17 cellular contexts compared by ENCODE assay signal in genomic region chr3:175340338-175341015, GRCh38.
DNase-seq lines count a peak whose midpoint lies in the region; ATAC-seq and TF ChIP-seq lines count a peak whose summit lies in the region.
"Had no signal": no experiment of that assay in that cellular context is flagged by ENCODE, and none has a peak within 500 bp of the region (broad histone marks: within the 10 kb centered on the region; RNA-seq: fewer than 3 reads in every experiment).

No MANE protein-coding gene starts in this region.

- intact Hi-C loops in heart right ventricle (cut with DNase I): loop anchor here in 1 of 10 donors (5.0 kb wide), 1 partner anchor 1427 kb away; no protein-coding TSS in a partner anchor

- no peaks in the 10 kb centered on the region for H3K27me3 Mint-ChIP-seq in T-helper 2 cell treated with Interferon-gamma antibody and Interleukin-4, amounts not matched to agents 5 μg/mL and 100 μg/mL, for 36 hours (ENCODE audit: low read depth)
- H3K27me3 Mint-ChIP-seq: CD4-positive, alpha-beta T cell had no signal

- H3K9ac ChIP-seq in SK-N-SH: no peak overlapping the region
- H3K9ac ChIP-seq: BLaER1 treated with 17β-estradiol and CSF1 and Interleukin-3, amounts not matched to agents 10 nM and 100 nM had no signal

- H3K4me3 Mint-ChIP-seq in T-helper 2 cell treated with Interferon-gamma antibody and Interleukin-4, amounts not matched to agents 5 μg/mL and 100 μg/mL, for 36 hours: no peak overlapping the region
- H3K4me3 Mint-ChIP-seq: CD4-positive, alpha-beta T cell had no signal

- no peak for ATAC-seq in SK-N-SH treated with all-trans-retinoic acid at 6 μM for 48 hours
- no peak for ATAC-seq in heart right ventricle
- ATAC-seq: HepG2, K562 had no signal

- no peaks in the 10 kb centered on the region for H3K9me3 ChIP-seq in SK-N-SH
- H3K9me3 ChIP-seq in heart right ventricle: peaks cover 0 to 3% (median 0%) of the 10 kb centered on the region in 11 donors

- no peaks in the 10 kb centered on the region for H3K36me3 Mint-ChIP-seq in T-helper 2 cell treated with Interferon-gamma antibody and Interleukin-4, amounts not matched to agents 5 μg/mL and 100 μg/mL, for 36 hours (ENCODE audit: low read depth)

- H3K4me3 ChIP-seq in SK-N-SH (ENCODE audit: low read depth in 2 of 2, low read length in 1 of 2): no peak overlapping the region
- no peak overlapping the region for H3K4me3 ChIP-seq in heart right ventricle
- H3K4me3 ChIP-seq: BLaER1 treated with 17β-estradiol and CSF1 and Interleukin-3, amounts not matched to agents 10 nM and 100 nM; K562 had no signal

- H3K27ac Mint-ChIP-seq in T-helper 2 cell treated with Interferon-gamma antibody and Interleukin-4, amounts not matched to agents 5 μg/mL and 100 μg/mL, for 36 hours: no peak overlapping the region
- H3K27ac Mint-ChIP-seq: CD4-positive, alpha-beta T cell had no signal

- H3K27ac ChIP-seq in SK-N-SH (ENCODE audit: low read depth in 2 of 2, low read length in 1 of 2) (no peak overlapping the region), heart right ventricle (no peak overlapping the region)
- H3K27ac ChIP-seq: BLaER1 treated with 17β-estradiol and CSF1 and Interleukin-3, amounts not matched to agents 10 nM and 100 nM had no signal

- H2AFZ ChIP-seq in SK-N-SH (ENCODE audit: low read depth): no peak overlapping the region

- H3K4me1 ChIP-seq in SK-N-SH (ENCODE audit: control insufficient read depth in 1 of 2, insufficient read depth in 2 of 2, low read depth in 1 of 2, low read length in 1 of 2) (peaks cover 3 to 12% of the 10 kb centered on the region in 2 experiments; a peak in 2 of 4 replicates), heart right ventricle (no peaks in the 10 kb centered on the region)

- H3K4me2 ChIP-seq in SK-N-SH: no peak overlapping the region
- H3K4me2 ChIP-seq: BLaER1 treated with 17β-estradiol and CSF1 and Interleukin-3, amounts not matched to agents 10 nM and 100 nM had no signal

- H3K36me3 ChIP-seq in SK-N-SH (replicated peaks in 1 of 2; ENCODE audit: control insufficient read depth in 1 of 2, insufficient read depth in 2 of 2, low read length in 1 of 2) (no peaks in the 10 kb centered on the region), heart right ventricle (no peaks in the 10 kb centered on the region)
- H3K36me3 ChIP-seq: BLaER1 treated with 17β-estradiol and CSF1 and Interleukin-3, amounts not matched to agents 10 nM and 100 nM had no signal

- POLR2A ChIA-PET in SK-N-SH (lab: Yijun Ruan, JAX): no interaction called here

- H3F3A ChIP-seq in SK-N-SH (replicated peaks; ENCODE audit: insufficient read depth): no peaks in the 10 kb centered on the region

- TF ChIP-seq EP300 in SK-N-SH (IDR thresholded peaks at IDR 0.05; ENCODE audit: borderline replicate concordance in 1 of 2, low read depth in 1 of 2, low read length in 1 of 2): no peak
- TF ChIP-seq EP300 in Ishikawa (IDR thresholded peaks at IDR 0.05; ENCODE audit: borderline replicate concordance): no peak

- no peaks in the 10 kb centered on the region for H3K4me1 Mint-ChIP-seq in T-helper 2 cell treated with Interferon-gamma antibody and Interleukin-4, amounts not matched to agents 5 μg/mL and 100 μg/mL, for 36 hours (ENCODE audit: low read depth)

- H3K9me2 ChIP-seq in SK-N-SH: no peaks in the 10 kb centered on the region

- peaks cover 4% of the 10 kb centered on the region for H3K9me3 Mint-ChIP-seq in T-helper 2 cell treated with Interferon-gamma antibody and Interleukin-4, amounts not matched to agents 5 μg/mL and 100 μg/mL, for 36 hours

- no peak for TF ChIP-seq RAD21 in SK-N-SH (IDR thresholded peaks at IDR 0.05; ENCODE audit: low read length)
- no peak for TF ChIP-seq RAD21 in Ishikawa (IDR thresholded peaks at IDR 0.05; ENCODE audit: low read depth)

- DNase-seq in SK-N-SH (no peak), epidermal melanocyte (ENCODE audit: insufficient read length, low spot score) (peak; percentile 19), heart right ventricle (no peak), cerebellar cortex (ENCODE audit: low spot score) (no peak)
- DNase-seq in T-helper 2 cell treated with Interferon-gamma antibody and Interleukin-4, amounts not matched to agents 5 μg/mL and 100 μg/mL, for 36 hours (ENCODE audit: low spot score): no peak
- no peak for DNase-seq in activated CD8-positive, alpha-beta memory T cell treated with anti-CD3 and anti-CD28 coated beads for 24 hours
- DNase-seq: 8988T; ACHN; CD4-positive, alpha-beta T cell; DMS79; EL; Karpas-422 had no signal

- CTCF ChIA-PET in SK-N-SH (lab: Yijun Ruan, JAX): no interaction called here

- H3K79me2 ChIP-seq in SK-N-SH (ENCODE audit: insufficient read depth): no peaks in the 10 kb centered on the region

- TF ChIP-seq CTCF in SK-N-SH (IDR thresholded peaks at IDR 0.05): no peak
- TF ChIP-seq CTCF in heart right ventricle (IDR thresholded peaks at IDR 0.05): no peak

- 96% methylated on average over 2 of the region's 2 CpGs for WGBS in SK-N-SH (ENCODE audit: low lambda C conversion rate)
- WGBS in heart right ventricle, 2 donors: 85 to 91% methylated on average over 2 of the region's 2 CpGs

- no peaks in the 10 kb centered on the region for H4K20me1 ChIP-seq in SK-N-SH (ENCODE audit: insufficient read depth)
- H4K20me1 ChIP-seq: BLaER1 treated with 17β-estradiol and CSF1 and Interleukin-3, amounts not matched to agents 10 nM and 100 nM had no signal

- H3K27me3 ChIP-seq in SK-N-SH (ENCODE audit: insufficient read depth) (no peaks in the 10 kb centered on the region), heart right ventricle (no peaks in the 10 kb centered on the region)
- H3K27me3 ChIP-seq: BLaER1 treated with 17β-estradiol and CSF1 and Interleukin-3, amounts not matched to agents 10 nM and 100 nM had no signal

TF ChIP-seq in SK-N-SH, 30 proteins besides CTCF, POLR2A, EP300 and RAD21 (continues in another document):
- no peak for TF ChIP-seq YY1 (IDR thresholded peaks at IDR 0.05; ENCODE audit: low read depth)

TF ChIP-seq in SK-N-SH treated with all-trans-retinoic acid at 6 μM for 48 hours, 23 proteins besides CTCF, POLR2A, EP300 and RAD21:
- TF ChIP-seq ZFP30 (CRISPR knock-in tag; IDR thresholded peaks at IDR 0.05): no peak

TF ChIP-seq in Ishikawa, 13 proteins besides CTCF, POLR2A, EP300 and RAD21:
- TF ChIP-seq REST (IDR thresholded peaks at IDR 0.05; ENCODE audit: low read depth) (peak; percentile 71), TCF12 (IDR thresholded peaks at IDR 0.05; ENCODE audit: low read depth) (no peak)
